8 cellular contexts compared by ENCODE assay signal in genomic region chr1:235831148-235831547, GRCh38. TPM values are rescaled to one million over a fixed set of nuclear protein-coding genes. Genes with fewer than 3 reads are reported as not detected.
DNase-seq lines count a peak whose midpoint lies in the region; ATAC-seq and TF ChIP-seq lines count a peak whose summit lies in the region.

No MANE protein-coding gene starts in this region.

- DNase-seq in MCF 10A (ENCODE audit: unreplicated experiment) (peak; percentile 40), breast epithelium (ENCODE audit: low spot score in 2 of 2) (no peak), RWPE1 (ENCODE audit: low spot score) (peak; percentile 8), kidney epithelial cell (ENCODE audit: low read depth) (peak; percentile 37), NCI-H1930 (lab: John Stamatoyannopoulos, UW) (no peak), DMS79 (lab: John Stamatoyannopoulos, UW) (no peak)

- ATAC-seq in HG02884 (IDR thresholded peaks at IDR 0.05; ENCODE audit: unreplicated experiment) (peak; percentile 98), HG03097 (IDR thresholded peaks at IDR 0.05; ENCODE audit: low FRiP score, unreplicated experiment) (no peak)

- CTCF ChIA-PET in MCF 10A (lab: Yijun Ruan, JAX): interaction anchor here (0.5 to 5.8 kb wide), 8 partner anchors 12 to 231 kb away, joined by 3 to 69 read pairs (median 3); no protein-coding TSS in a partner anchor
- CTCF ChIA-PET in RWPE1 (lab: Yijun Ruan, JAX): interaction anchor here (0.5 to 0.7 kb wide), 2 partner anchors 48 to 248 kb away, joined by 3 to 6 read pairs; no protein-coding TSS in a partner anchor

- H3K36me3 ChIP-seq in breast epithelium (no peaks in the 10 kb centered on the region), kidney epithelial cell (ENCODE audit: control insufficient read depth, insufficient read depth, low read length) (no peaks in the 10 kb centered on the region)

- peaks cover 6% of the 10 kb centered on the region for H3K4me1 Mint-ChIP-seq in MCF 10A (ENCODE audit: insufficient read depth, unreplicated experiment)

- H3K4me3 ChIP-seq in breast epithelium: no peak overlapping the region
- H3K4me3 ChIP-seq in kidney epithelial cell (ENCODE audit: low read depth, low read length): no peak overlapping the region

- POLR2A ChIA-PET in MCF 10A (lab: Yijun Ruan, JAX): interaction anchor here (1.4 to 2.2 kb wide), 2 partner anchors 10 to 34 kb away, joined by 4 to 7 read pairs; no protein-coding TSS in a partner anchor
- POLR2A ChIA-PET in RWPE1 (lab: Yijun Ruan, JAX; ENCODE audit: low non-redundant PET): no interaction called here

- no peak overlapping the region for H3K27ac Mint-ChIP-seq in MCF 10A (ENCODE audit: low read depth, unreplicated experiment)

- H3K9me3 ChIP-seq in breast epithelium: no peaks in the 10 kb centered on the region

- no peaks in the 10 kb centered on the region for H3K27me3 ChIP-seq in breast epithelium
- H3K27me3 ChIP-seq in kidney epithelial cell (ENCODE audit: control insufficient read depth, insufficient read depth, low read length): no peaks in the 10 kb centered on the region

- intact Hi-C loops in MCF 10A (cut with micrococcal nuclease) (no loop called here), breast epithelium (cut with DNase I; ENCODE audit: low total_unique reads) (no loop called here)

- no peak for TF ChIP-seq POLR2A in breast epithelium (IDR thresholded peaks at IDR 0.05)

- no peaks in the 10 kb centered on the region for H3K27me3 Mint-ChIP-seq in MCF 10A (ENCODE audit: insufficient read depth, unreplicated experiment)

- H3K36me3 Mint-ChIP-seq in MCF 10A (ENCODE audit: insufficient read depth, unreplicated experiment): peaks cover 14% of the 10 kb centered on the region

- no peaks in the 10 kb centered on the region for H3K9me3 Mint-ChIP-seq in MCF 10A (ENCODE audit: unreplicated experiment)

- no peak overlapping the region for H3K4me3 Mint-ChIP-seq in MCF 10A (ENCODE audit: unreplicated experiment)

- TF ChIP-seq CTCF in MCF 10A (IDR thresholded peaks at IDR 0.05; ENCODE audit: unreplicated experiment) (no peak), breast epithelium (IDR thresholded peaks at IDR 0.05) (no peak), RWPE1 (conservative IDR thresholded peaks at IDR 0.05; ENCODE audit: low read depth) (no peak), kidney epithelial cell (IDR thresholded peaks at IDR 0.05; ENCODE audit: insufficient read depth, low read length, poor library complexity, severe bottlenecking) (no peak)

- H3K27ac ChIP-seq in breast epithelium (no peak overlapping the region), RWPE1 (no peak overlapping the region)

- no TSS peak for BruUV-seq in MCF 10A (replicated peaks; lab: Mats Ljungman, UMichigan)

- no peaks in the 10 kb centered on the region for H3K4me1 ChIP-seq in breast epithelium

RNA-seq across cellular contexts. Expression of gene LYST, which starts 35.6 kb away (rescaled TPM):
- total RNA-seq in MCF 10A (2022) (23.9 and 37.4 TPM in 2 replicates), breast epithelium (10 to 100 TPM; 63.3 to 78.3 (median 66.1) TPM), kidney epithelial cell (10.9 and 12.7 TPM in 2 replicates)

Comparison
In these comparisons a context has a peak if more than half of its experiments do, and no peak if none do; other contexts are left out.
1. DNase-seq: peak in MCF 10A (single experiment), RWPE1 (single experiment) and kidney epithelial cell (single experiment); none in breast epithelium (0 of 2), NCI-H1930 (0 of 2) and DMS79 (single experiment).